Comparison of ENCODE assay signal across 8 cellular contexts in the genomic region with DNA sequence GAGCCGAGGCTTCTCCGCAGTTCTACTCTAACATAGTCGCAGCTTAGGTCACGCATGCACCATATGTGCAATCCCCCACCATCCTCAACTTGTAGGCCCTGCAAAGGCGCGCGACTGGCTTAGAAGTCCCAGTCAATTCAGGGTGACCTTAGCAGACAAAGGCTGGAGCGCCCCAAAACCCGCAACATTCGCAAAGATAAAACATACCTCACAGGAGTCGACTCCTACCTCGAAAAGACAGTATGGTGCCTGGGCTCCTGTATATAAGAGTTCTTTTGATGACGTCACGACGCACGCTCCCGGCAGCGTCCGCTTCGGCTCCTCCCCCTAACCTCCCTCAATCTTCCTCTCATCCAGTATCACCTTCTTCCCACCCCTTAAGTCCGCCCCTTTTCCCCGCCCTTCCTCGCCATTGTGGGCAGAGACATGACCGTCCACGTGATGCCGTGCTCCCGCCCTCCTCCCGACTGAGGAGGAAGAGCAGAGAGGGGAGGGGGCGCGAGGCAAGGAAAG. TPM values are rescaled to one million over a fixed set of nuclear protein-coding genes. Genes with fewer than 3 reads are reported as not detected.
DNase-seq lines count a peak whose midpoint lies in the region; ATAC-seq and TF ChIP-seq lines count a peak whose summit lies in the region.

A gene (minus strand): TSS at position 237 of the 513 bp plus-strand sequence.

- H3K4me1 ChIP-seq in left lung = peaks cover 34 to 77% of the 10 kb centered on the region in 2 donors

- CTCF ChIA-PET in BJ (lab: Yijun Ruan, JAX) = interaction anchor here (0.7 kb wide), 2 partner anchors 570 to 1124 kb away, joined by 3 read pairs; no protein-coding TSS in a partner anchor
- CTCF ChIA-PET in activated CD4-positive, alpha-beta T cell treated with anti-CD3 and anti-CD28 coated beads, Interleukin-2, amount 10 ng/mL, durations not matched to agents 7 days and 5 days (lab: Charles Lee) = interaction anchor here (0.8 to 1.2 kb wide), 2 partner anchors 40 to 155 kb away, joined by 3 to 4 read pairs; no protein-coding TSS in a partner anchor

- peak within 1 kb of the TSS; percentile 95 for H3K4me3 Mint-ChIP-seq in activated CD4-positive, alpha-beta T cell treated with anti-CD3 and anti-CD28 coated beads, Interleukin-2, amount 10 ng/mL, durations not matched to agents 7 days and 5 days
- peak within 1 kb of the TSS; percentile 98 for H3K4me3 Mint-ChIP-seq in dendritic cell treated with granulocyte-macrophage colony-stimulating factor and Interleukin-4, amounts not matched to agents 40 ng/mL and 50 ng/mL, for 4 days

- H3K27me3 ChIP-seq in BJ (ENCODE audit: control insufficient read depth, insufficient read depth, low read length) = no peaks in the 10 kb centered on the region
- no peaks in the 10 kb centered on the region for H3K27me3 ChIP-seq in left lung

- POLR2A ChIA-PET in BJ (lab: Charles Lee) = interaction anchor here (0.6 to 0.7 kb wide), 4 partner anchors 241 to 474 kb away, joined by 3 to 4 read pairs (median 4); no protein-coding TSS in a partner anchor
- POLR2A ChIA-PET in activated CD4-positive, alpha-beta T cell treated with anti-CD3 and anti-CD28 coated beads, Interleukin-2, amount 10 ng/mL, durations not matched to agents 7 days and 5 days (lab: Charles Lee) = interaction anchor here (0.6 to 2.1 kb wide), 4 partner anchors 33 to 438 kb away, joined by 3 to 7 read pairs (median 4); a partner anchor contains a TSS

- DNase-seq in BJ (ENCODE audit: low read depth) (peak; percentile 98), GM19240 (ENCODE audit: insufficient read length, low spot score) (peak; percentile 75), NCI-H69 (lab: John Stamatoyannopoulos, UW) (peak; percentile 100), left lung (peak; percentile 99 to 100)
- DNase-seq in activated CD4-positive, alpha-beta T cell treated with anti-CD3 and anti-CD28 coated beads, Interleukin-2, amount 10 ng/mL, durations not matched to agents 7 days and 5 days = peak; percentile 100
- peak; percentile 97 to 99 for DNase-seq in stimulated activated CD4-positive, alpha-beta T cell treated with anti-CD3 and anti-CD28 coated beads, Interleukin-2, amount 100 ng/mL, for 48 hours

- H3K4me1 Mint-ChIP-seq in activated CD4-positive, alpha-beta T cell treated with anti-CD3 and anti-CD28 coated beads, Interleukin-2, amount 10 ng/mL, durations not matched to agents 7 days and 5 days = peaks cover 66% of the 10 kb centered on the region
- peaks cover 50% of the 10 kb centered on the region for H3K4me1 Mint-ChIP-seq in dendritic cell treated with granulocyte-macrophage colony-stimulating factor and Interleukin-4, amounts not matched to agents 40 ng/mL and 50 ng/mL, for 4 days (ENCODE audit: low read depth)

- peaks cover 9% of the 10 kb centered on the region for H3K36me3 ChIP-seq in BJ (ENCODE audit: control insufficient read depth, insufficient read depth, low read length)
- peaks cover 3 to 48% of the 10 kb centered on the region in 2 donors for H3K36me3 ChIP-seq in left lung

- ATAC-seq in HG03460 (IDR thresholded peaks at IDR 0.05; ENCODE audit: unreplicated experiment) = peak; percentile 62
- peak; percentile 89 for ATAC-seq in left lung

- H3K36me3 Mint-ChIP-seq in activated CD4-positive, alpha-beta T cell treated with anti-CD3 and anti-CD28 coated beads, Interleukin-2, amount 10 ng/mL, durations not matched to agents 7 days and 5 days (ENCODE audit: low read depth) = peaks cover 58% of the 10 kb centered on the region
- peaks cover 79% of the 10 kb centered on the region for H3K36me3 Mint-ChIP-seq in dendritic cell treated with granulocyte-macrophage colony-stimulating factor and Interleukin-4, amounts not matched to agents 40 ng/mL and 50 ng/mL, for 4 days (ENCODE audit: low read depth)

- peak within 1 kb of the TSS; percentile 97 to 99 for H3K27ac ChIP-seq in left lung

- no peaks in the 10 kb centered on the region for H3K9me3 ChIP-seq in left lung

- peak within 1 kb of the TSS; percentile 96 for H3K27ac Mint-ChIP-seq in activated CD4-positive, alpha-beta T cell treated with anti-CD3 and anti-CD28 coated beads, Interleukin-2, amount 10 ng/mL, durations not matched to agents 7 days and 5 days
- H3K27ac Mint-ChIP-seq in dendritic cell treated with granulocyte-macrophage colony-stimulating factor and Interleukin-4, amounts not matched to agents 40 ng/mL and 50 ng/mL, for 4 days = peak within 1 kb of the TSS; percentile 91

- no peaks in the 10 kb centered on the region for H3K27me3 Mint-ChIP-seq in activated CD4-positive, alpha-beta T cell treated with anti-CD3 and anti-CD28 coated beads, Interleukin-2, amount 10 ng/mL, durations not matched to agents 7 days and 5 days
- no peaks in the 10 kb centered on the region for H3K27me3 Mint-ChIP-seq in dendritic cell treated with granulocyte-macrophage colony-stimulating factor and Interleukin-4, amounts not matched to agents 40 ng/mL and 50 ng/mL, for 4 days

- no peak for TF ChIP-seq CTCF in BJ (IDR thresholded peaks at IDR 0.05; ENCODE audit: insufficient read depth, low read depth, low read length)
- TF ChIP-seq CTCF in left lung (IDR thresholded peaks at IDR 0.05) = no peak

- H3K4me3 ChIP-seq in BJ (ENCODE audit: low read depth, low read length) (peak within 1 kb of the TSS; percentile 65), left lung (peak within 1 kb of the TSS; percentile 72 to 87)

- intact Hi-C loops in dendritic cell treated with granulocyte-macrophage colony-stimulating factor and Interleukin-4, amounts not matched to agents 40 ng/mL and 50 ng/mL, for 4 days (cut with micrococcal nuclease) = loop anchor here (1.0 to 5.0 kb wide), 4 partner anchors 44 to 1426 kb away; a partner anchor contains a TSS
- intact Hi-C loops in left lung (cut with DNase I) = no loop called here

- H3K9me3 Mint-ChIP-seq in activated CD4-positive, alpha-beta T cell treated with anti-CD3 and anti-CD28 coated beads, Interleukin-2, amount 10 ng/mL, durations not matched to agents 7 days and 5 days = no peaks in the 10 kb centered on the region
- no peaks in the 10 kb centered on the region for H3K9me3 Mint-ChIP-seq in dendritic cell treated with granulocyte-macrophage colony-stimulating factor and Interleukin-4, amounts not matched to agents 40 ng/mL and 50 ng/mL, for 4 days

RNA-seq across cellular contexts. Expression of the gene that starts here (rescaled TPM):
- 839 and 1,190 TPM in 2 replicates for polyA plus RNA-seq in BJ (2011; rRNA removed)
- polyA minus RNA-seq in BJ (2011; rRNA and poly(A)+ RNA removed) = 170 and 256 TPM in 2 replicates
- 100 to 1,000 TPM; 328 to 370 TPM for total RNA-seq in activated CD4-positive, alpha-beta T cell treated with anti-CD3 and anti-CD28 coated beads, Interleukin-2, amount 10 ng/mL, durations not matched to agents 7 days and 5 days
- 100 to 1,000 TPM; 260 to 261 TPM for total RNA-seq in left lung

Comparison
In these comparisons a context has a peak if more than half of its experiments do, and no peak if none do; other contexts are left out.
1. Peak in every context shown above with its lines: DNase-seq, ATAC-seq, H3K4me3 ChIP-seq and H3K27ac ChIP-seq.